In genomic region chr17:42555122-42555622, GRCh38 we compare ENCODE assay signal across 8 cellular contexts. TPM values are rescaled to one million over a fixed set of nuclear protein-coding genes. Genes with fewer than 3 reads are reported as not detected.
A peak's percentile ranks its signal among the peaks of the same experiment; 100 is the strongest.
DNase-seq lines count a peak whose midpoint lies in the region; ATAC-seq and TF ChIP-seq lines count a peak whose summit lies in the region.

No MANE protein-coding gene starts in this region.

- H3K27me3 ChIP-seq in prostate gland (replicated peaks; ENCODE audit: insufficient read depth) = no peaks in the 10 kb centered on the region

- no peaks in the 10 kb centered on the region for H3K9me3 ChIP-seq in prostate gland

- H3K27ac ChIP-seq in prostate gland = peak overlapping the region; percentile 80 to 84

- H3K4me3 ChIP-seq in GM12864 (ENCODE audit: low read depth, low read length) (peak overlapping the region; percentile 87), fibroblast of mammary gland (ENCODE audit: control insufficient read depth, low read depth, low read length) (peak overlapping the region; percentile 82), prostate gland (peak overlapping the region; percentile 62 to 82)

- 26% methylated on average over 4 of the region's 4 CpGs for WGBS in prostate gland

- no peak for DNase-seq in GM12864 (ENCODE audit: low read depth)
- DNase-seq in fibroblast of mammary gland (ENCODE audit: low read depth) = no peak
- DNase-seq in prostate gland (ENCODE audit: low spot score) = no peak
- no peak for DNase-seq in OCI-M2 (lab: John Stamatoyannopoulos, UW; ENCODE audit: unreplicated experiment)
- DNase-seq in NCI-H524 (lab: John Stamatoyannopoulos, UW) = no peak
- no peak for DNase-seq in hippocampal formation (lab: John Stamatoyannopoulos, UW)
- DNase-seq in omental fat pad (ENCODE audit: low spot score) = no peak

- H3K36me3 ChIP-seq in prostate gland = no peaks in the 10 kb centered on the region

- intact Hi-C loops in prostate gland (cut with DNase I) = no loop called here

- no peak for TF ChIP-seq POLR2A in prostate gland (IDR thresholded peaks at IDR 0.05)

- peaks cover 5% of the 10 kb centered on the region for H3K4me1 ChIP-seq in prostate gland (replicated peaks)

- TF ChIP-seq CTCF in GM12864 (IDR thresholded peaks at IDR 0.05; ENCODE audit: low read depth, low read length, missing control alignments) = no peak
- TF ChIP-seq CTCF in fibroblast of mammary gland (conservative IDR thresholded peaks at IDR 0.05; ENCODE audit: control insufficient read depth, insufficient read depth, low read depth, low read length) = no peak
- TF ChIP-seq CTCF in prostate gland (IDR thresholded peaks at IDR 0.05) = no peak
- no peak for TF ChIP-seq CTCF in omental fat pad (IDR thresholded peaks at IDR 0.05)

- peak; percentile 3; the same call in 2 of the 3 replicates for ATAC-seq in SK-N-SH treated with all-trans-retinoic acid at 6 μM for 48 hours
- ATAC-seq in omental fat pad (ENCODE audit: low FRiP score) = no peak

TF ChIP-seq in SK-N-SH treated with all-trans-retinoic acid at 6 μM for 48 hours, 23 proteins besides CTCF, POLR2A, EP300 and RAD21:
- TF ChIP-seq, protein P1, sequence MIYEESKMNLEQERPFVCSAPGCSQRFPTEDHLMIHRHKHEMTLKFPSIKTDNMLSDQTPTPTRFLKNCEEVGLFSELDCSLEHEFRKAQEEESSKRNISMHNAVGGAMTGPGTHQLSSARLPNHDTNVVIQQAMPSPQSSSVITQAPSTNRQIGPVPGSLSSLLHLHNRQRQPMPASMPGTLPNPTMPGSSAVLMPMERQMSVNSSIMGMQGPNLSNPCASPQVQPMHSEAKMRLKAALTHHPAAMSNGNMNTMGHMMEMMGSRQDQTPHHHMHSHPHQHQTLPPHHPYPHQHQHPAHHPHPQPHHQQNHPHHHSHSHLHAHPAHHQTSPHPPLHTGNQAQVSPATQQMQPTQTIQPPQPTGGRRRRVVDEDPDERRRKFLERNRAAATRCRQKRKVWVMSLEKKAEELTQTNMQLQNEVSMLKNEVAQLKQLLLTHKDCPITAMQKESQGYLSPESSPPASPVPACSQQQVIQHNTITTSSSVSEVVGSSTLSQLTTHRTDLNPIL (CRISPR knock-in tag; IDR thresholded peaks at IDR 0.05; ENCODE audit: low read depth) = no peak
- TF ChIP-seq ZFP3 (CRISPR knock-in tag; IDR thresholded peaks at IDR 0.05) = no peak
- no peak for TF ChIP-seq PPARA (CRISPR knock-in tag; IDR thresholded peaks at IDR 0.05; ENCODE audit: borderline replicate concordance)
- TF ChIP-seq ZC3H10 (CRISPR knock-in tag; IDR thresholded peaks at IDR 0.05) = no peak
- TF ChIP-seq ZFP30 (CRISPR knock-in tag; IDR thresholded peaks at IDR 0.05) = no peak
- TF ChIP-seq, protein P2, sequence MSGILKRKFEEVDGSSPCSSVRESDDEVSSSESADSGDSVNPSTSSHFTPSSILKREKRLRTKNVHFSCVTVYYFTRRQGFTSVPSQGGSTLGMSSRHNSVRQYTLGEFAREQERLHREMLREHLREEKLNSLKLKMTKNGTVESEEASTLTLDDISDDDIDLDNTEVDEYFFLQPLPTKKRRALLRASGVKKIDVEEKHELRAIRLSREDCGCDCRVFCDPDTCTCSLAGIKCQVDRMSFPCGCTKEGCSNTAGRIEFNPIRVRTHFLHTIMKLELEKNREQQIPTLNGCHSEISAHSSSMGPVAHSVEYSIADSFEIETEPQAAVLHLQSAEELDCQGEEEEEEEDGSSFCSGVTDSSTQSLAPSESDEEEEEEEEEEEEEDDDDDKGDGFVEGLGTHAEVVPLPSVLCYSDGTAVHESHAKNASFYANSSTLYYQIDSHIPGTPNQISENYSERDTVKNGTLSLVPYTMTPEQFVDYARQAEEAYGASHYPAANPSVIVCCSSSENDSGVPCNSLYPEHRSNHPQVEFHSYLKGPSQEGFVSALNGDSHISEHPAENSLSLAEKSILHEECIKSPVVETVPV (CRISPR knock-in tag; IDR thresholded peaks at IDR 0.05) = no peak
- no peak for TF ChIP-seq CSDC2 (CRISPR knock-in tag; IDR thresholded peaks at IDR 0.05)
- TF ChIP-seq ISL1 (CRISPR knock-in tag; IDR thresholded peaks at IDR 0.05) = no peak
- no peak for TF ChIP-seq ESRRG (CRISPR knock-in tag; IDR thresholded peaks at IDR 0.05)
- no peak for TF ChIP-seq OSR1 (CRISPR knock-in tag; IDR thresholded peaks at IDR 0.05)
- TF ChIP-seq ZNF8 (CRISPR knock-in tag; IDR thresholded peaks at IDR 0.05) = no peak
TF ChIP-seq in SK-N-SH treated with all-trans-retinoic acid at 6 μM for 48 hours: peak in this region for 0.

RNA-seq across cellular contexts. Expression of gene HSD17B1, which starts 2.4 kb away (rescaled TPM):
- total RNA-seq in prostate gland (10 to 100 TPM in 1 of 2 donors, 1 to 10 TPM in 1; 4.1 to 16.2 TPM), omental fat pad (1 to 10 TPM; 1.6 to 8.7 (median 3.4) TPM)

RNA-seq across cellular contexts. Expression of gene COASY, which starts 6.8 kb away (rescaled TPM):
- 10 to 100 TPM; 52.6 to 80.5 TPM for total RNA-seq in prostate gland
- 10 to 100 TPM; 21.8 to 33.5 (median 26.2) TPM for total RNA-seq in omental fat pad

RNA-seq across cellular contexts. Expression of gene MLX, which starts 11.7 kb away (rescaled TPM):
- 10 to 100 TPM; 28.1 to 52.3 TPM for total RNA-seq in prostate gland
- 10 to 100 TPM; 41.8 to 53.0 (median 50.3) TPM for total RNA-seq in omental fat pad

RNA-seq across cellular contexts. Expression of gene NAGLU, which starts 19.1 kb away (rescaled TPM):
- 100 to 1,000 TPM in 1 of 2 donors, 10 to 100 TPM in 1; 81.5 to 123 TPM for total RNA-seq in prostate gland
- total RNA-seq in omental fat pad = 10 to 100 TPM; 48.5 to 80.9 (median 57.3) TPM

RNA-seq across cellular contexts. Expression of gene PSMC3IP, which starts 22.4 kb away (rescaled TPM):
- total RNA-seq in prostate gland (10 to 100 TPM in 1 of 2 donors, 1 to 10 TPM in 1; 2.9 to 11.2 TPM), omental fat pad (1 to 10 TPM; 1.7 to 4.7 (median 3.3) TPM)
